In the genomic region with DNA sequence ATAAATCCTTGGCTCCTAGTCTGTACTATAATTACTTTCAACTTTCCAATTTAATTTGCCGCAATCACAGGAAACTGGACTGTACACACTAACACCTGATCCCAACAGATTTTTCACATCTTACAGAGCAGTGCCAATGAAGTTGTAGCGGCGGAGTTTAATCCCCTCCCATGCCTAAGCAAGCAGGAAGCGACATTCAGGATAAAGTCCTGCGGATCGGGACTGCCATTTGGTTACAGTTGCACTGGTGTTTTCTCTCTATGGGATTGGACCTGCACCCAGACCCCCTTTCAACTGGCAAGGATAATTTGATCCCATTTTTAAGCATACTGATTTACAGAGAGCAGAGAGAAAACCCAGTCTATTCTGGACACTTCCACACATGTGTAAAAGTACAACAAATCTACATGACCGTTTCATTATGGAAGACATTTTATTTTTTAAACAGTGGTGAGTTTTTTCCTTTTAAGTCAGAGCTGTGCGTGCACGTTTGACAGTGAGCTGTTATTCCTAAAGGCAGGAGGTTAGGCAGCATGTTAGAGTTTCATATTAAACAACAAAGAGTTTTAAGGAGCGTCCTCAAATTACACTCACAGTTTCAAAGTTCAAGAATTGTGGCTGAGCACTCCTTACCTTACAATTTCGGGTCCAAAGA, we compare ENCODE assay signal across 8 cellular contexts.
DNase-seq lines count a peak whose midpoint lies in the region; ATAC-seq and TF ChIP-seq lines count a peak whose summit lies in the region.

No MANE protein-coding gene starts in this region.

- H3K27me3 ChIP-seq in vagina: no peaks in the 10 kb centered on the region

- CTCF ChIA-PET in MCF 10A (lab: Yijun Ruan, JAX): interaction anchor here (0.6 to 1.3 kb wide), 2 partner anchors 48 to 202 kb away, joined by 3 to 5 read pairs; no protein-coding TSS in a partner anchor

- H3K4me3 Mint-ChIP-seq in activated naive CD8-positive, alpha-beta T cell: peak overlapping the region; percentile 6
- H3K4me3 Mint-ChIP-seq in activated naive CD8-positive, alpha-beta T cell treated with anti-CD3 and anti-CD28 coated beads for 36 hours: no peak overlapping the region
- peak overlapping the region; percentile 80 for H3K4me3 Mint-ChIP-seq in MCF 10A (ENCODE audit: unreplicated experiment)

- POLR2A ChIA-PET in MCF 10A (lab: Yijun Ruan, JAX): interaction anchor here (0.8 to 2.2 kb wide), 7 partner anchors 17 to 133 kb away, joined by 3 to 10 read pairs (median 4); no protein-coding TSS in a partner anchor

- no peak for DNase-seq in activated naive CD8-positive, alpha-beta T cell treated with anti-CD3 and anti-CD28 coated beads for 36 hours
- DNase-seq in MCF 10A (ENCODE audit: unreplicated experiment): peak; percentile 26
- DNase-seq in lung microvascular endothelial cell (ENCODE audit: low read depth in 2 of 2): peak; percentile 47 to 70
- no peak for DNase-seq in vagina (ENCODE audit: extremely low spot score in 2 of 2)
- DNase-seq in germinal center (ENCODE audit: low spot score): no peak
- no peak for DNase-seq in activated naive CD4-positive, alpha-beta T cell treated with anti-CD3 and anti-CD28 coated beads, Interleukin-2, amount 50 U/mL, for 72 hours (ENCODE audit: low spot score in 2 of 2)

- no peaks in the 10 kb centered on the region for H3K9me3 Mint-ChIP-seq in activated naive CD8-positive, alpha-beta T cell (ENCODE audit: low read depth)
- no peaks in the 10 kb centered on the region for H3K9me3 Mint-ChIP-seq in activated naive CD8-positive, alpha-beta T cell treated with anti-CD3 and anti-CD28 coated beads for 36 hours
- no peaks in the 10 kb centered on the region for H3K9me3 Mint-ChIP-seq in MCF 10A (ENCODE audit: unreplicated experiment)
- H3K9me3 Mint-ChIP-seq in activated naive CD4-positive, alpha-beta T cell treated with anti-CD3 and anti-CD28 coated beads, Interleukin-2, amount 50 U/mL, for 72 hours: no peaks in the 10 kb centered on the region

- H3K4me3 ChIP-seq in vagina: peak overlapping the region; percentile 40 to 48

- H3K36me3 Mint-ChIP-seq in activated naive CD8-positive, alpha-beta T cell: peaks cover 3% of the 10 kb centered on the region
- H3K36me3 Mint-ChIP-seq in activated naive CD8-positive, alpha-beta T cell treated with anti-CD3 and anti-CD28 coated beads for 36 hours: peaks cover 1% of the 10 kb centered on the region
- H3K36me3 Mint-ChIP-seq in MCF 10A (ENCODE audit: insufficient read depth, unreplicated experiment): no peaks in the 10 kb centered on the region
- peaks cover 0 to 4% of the 10 kb centered on the region in 2 donors for H3K36me3 Mint-ChIP-seq in activated naive CD4-positive, alpha-beta T cell treated with anti-CD3 and anti-CD28 coated beads, Interleukin-2, amount 50 U/mL, for 72 hours

- no TSS peak for BruUV-seq in MCF 10A (replicated peaks; lab: Mats Ljungman, UMichigan)

- no peaks in the 10 kb centered on the region for H3K36me3 ChIP-seq in vagina

- H3K27me3 Mint-ChIP-seq in activated naive CD8-positive, alpha-beta T cell: no peaks in the 10 kb centered on the region
- H3K27me3 Mint-ChIP-seq in activated naive CD8-positive, alpha-beta T cell treated with anti-CD3 and anti-CD28 coated beads for 36 hours: peaks cover 8% of the 10 kb centered on the region
- H3K27me3 Mint-ChIP-seq in MCF 10A (ENCODE audit: insufficient read depth, unreplicated experiment): no peaks in the 10 kb centered on the region

- no peak overlapping the region for H3K27ac Mint-ChIP-seq in activated naive CD8-positive, alpha-beta T cell
- H3K27ac Mint-ChIP-seq in activated naive CD8-positive, alpha-beta T cell treated with anti-CD3 and anti-CD28 coated beads for 36 hours: no peak overlapping the region
- peak overlapping the region; percentile 70 for H3K27ac Mint-ChIP-seq in MCF 10A (ENCODE audit: low read depth, unreplicated experiment)
- no peak overlapping the region for H3K27ac Mint-ChIP-seq in activated naive CD4-positive, alpha-beta T cell treated with anti-CD3 and anti-CD28 coated beads, Interleukin-2, amount 50 U/mL, for 72 hours

- intact Hi-C loops in MCF 10A (cut with micrococcal nuclease) (no loop called here), vagina (cut with DNase I) (no loop called here)

- H3K4me1 ChIP-seq in vagina: peaks cover 11% of the 10 kb centered on the region

- H3K4me1 Mint-ChIP-seq in activated naive CD8-positive, alpha-beta T cell (ENCODE audit: low read depth): peaks cover 13% of the 10 kb centered on the region
- H3K4me1 Mint-ChIP-seq in activated naive CD8-positive, alpha-beta T cell treated with anti-CD3 and anti-CD28 coated beads for 36 hours: peaks cover 20% of the 10 kb centered on the region
- H3K4me1 Mint-ChIP-seq in MCF 10A (ENCODE audit: insufficient read depth, unreplicated experiment): peaks cover 32% of the 10 kb centered on the region

- ATAC-seq in HG03442 (IDR thresholded peaks at IDR 0.05; ENCODE audit: unreplicated experiment): no peak
- no peak for ATAC-seq in activated naive CD4-positive, alpha-beta T cell treated with anti-CD3 and anti-CD28 coated beads, Interleukin-2, amount 50 U/mL, for 72 hours

- no peak for TF ChIP-seq POLR2A in vagina (IDR thresholded peaks at IDR 0.05)

- peak overlapping the region; percentile 5 for H3K27ac ChIP-seq in vagina

- TF ChIP-seq CTCF in MCF 10A (IDR thresholded peaks at IDR 0.05; ENCODE audit: unreplicated experiment) (no peak), vagina (IDR thresholded peaks at IDR 0.05) (no peak)

- no peaks in the 10 kb centered on the region for H3K9me3 ChIP-seq in vagina

Comparison
In these comparisons a context has a peak if more than half of its experiments do, and no peak if none do; other contexts are left out.
1. DNase-seq: peak in MCF 10A (single experiment) and lung microvascular endothelial cell (2 of 2); none in activated naive CD8-positive, alpha-beta T cell treated with anti-CD3 and anti-CD28 coated beads for 36 hours (single experiment), vagina (0 of 2), germinal center (single experiment) and activated naive CD4-positive, alpha-beta T cell treated with anti-CD3 and anti-CD28 coated beads, Interleukin-2, amount 50 U/mL, for 72 hours (0 of 2).